In genomic region chr1:29121951-29122661, GRCh38 we compare ENCODE assay signal across 9 cellular contexts. TPM values are rescaled to one million over a fixed set of nuclear protein-coding genes. Genes with fewer than 3 reads are reported as not detected.
A peak's percentile ranks its signal among the peaks of the same experiment; 100 is the strongest.
DNase-seq lines count a peak whose midpoint lies in the region; ATAC-seq and TF ChIP-seq lines count a peak whose summit lies in the region.
"Had no signal": no experiment of that assay in that cellular context is flagged by ENCODE, and none has a peak within 500 bp of the region (broad histone marks: within the 10 kb centered on the region; RNA-seq: fewer than 3 reads in every experiment).

No MANE protein-coding gene starts in this region.

- H3K4me3 Mint-ChIP-seq in T-helper 2 cell treated with Interferon-gamma antibody and Interleukin-4, amounts not matched to agents 5 μg/mL and 100 μg/mL, for 36 hours, result no peak overlapping the region
- H3K4me3 Mint-ChIP-seq in immature natural killer cell, result peak overlapping the region in 3 of 5 donors; percentile 10 to 53 (median 53)

- WGBS in stomach, 5 donors, result 0 to 19% (median 1%) methylated on average over 7 to 75 of the region's 75 CpGs

- peaks cover 19% of the 10 kb centered on the region for H3K36me3 Mint-ChIP-seq in T-helper 2 cell treated with Interferon-gamma antibody and Interleukin-4, amounts not matched to agents 5 μg/mL and 100 μg/mL, for 36 hours (ENCODE audit: low read depth)
- H3K36me3 Mint-ChIP-seq in immature natural killer cell, result peaks cover 12 to 24% (median 21%) of the 10 kb centered on the region in 3 donors

- no peaks in the 10 kb centered on the region for H3K9me3 ChIP-seq in stomach

- H3K27ac Mint-ChIP-seq in T-helper 2 cell treated with Interferon-gamma antibody and Interleukin-4, amounts not matched to agents 5 μg/mL and 100 μg/mL, for 36 hours, result no peak overlapping the region
- no peak overlapping the region for H3K27ac Mint-ChIP-seq in immature natural killer cell
- H3K27ac Mint-ChIP-seq: T-helper 1 cell treated with Interleukin-12 subunit alpha and Interleukin-12 subunit beta and Interleukin-4 antibody, amounts not matched to agents 30 μg/mL and 1 μg/mL, for 36 hours had no signal

- peak; percentile 7 for DNase-seq in T-helper 2 cell treated with Interferon-gamma antibody and Interleukin-4, amounts not matched to agents 5 μg/mL and 100 μg/mL, for 36 hours (ENCODE audit: low spot score)
- DNase-seq in T-helper 2 cell (no peak), astrocyte of the hippocampus (ENCODE audit: low read depth, low spot score) (peak; percentile 67), immature natural killer cell (no peak), stomach (no peak), GM19238 (ENCODE audit: insufficient read length, low spot score) (no peak), NOMO-1 (lab: John Stamatoyannopoulos, UW; ENCODE audit: unreplicated experiment in 2 of 2) (no peak)

- H3K9me3 Mint-ChIP-seq in T-helper 2 cell treated with Interferon-gamma antibody and Interleukin-4, amounts not matched to agents 5 μg/mL and 100 μg/mL, for 36 hours, result no peaks in the 10 kb centered on the region
- no peaks in the 10 kb centered on the region for H3K9me3 Mint-ChIP-seq in immature natural killer cell
- H3K9me3 Mint-ChIP-seq: T-helper 1 cell treated with Interleukin-12 subunit alpha and Interleukin-12 subunit beta and Interleukin-4 antibody, amounts not matched to agents 30 μg/mL and 1 μg/mL, for 36 hours had no signal

- peaks cover 33% of the 10 kb centered on the region for H3K27me3 Mint-ChIP-seq in T-helper 2 cell treated with Interferon-gamma antibody and Interleukin-4, amounts not matched to agents 5 μg/mL and 100 μg/mL, for 36 hours (ENCODE audit: low read depth)
- peaks cover 12 to 24% (median 21%) of the 10 kb centered on the region in 3 donors for H3K27me3 Mint-ChIP-seq in immature natural killer cell (ENCODE audit: low read depth in 3 of 3)

- TF ChIP-seq CTCF in stomach (IDR thresholded peaks at IDR 0.05), result no peak

- no peak for ATAC-seq in GM21515 (IDR thresholded peaks at IDR 0.05; ENCODE audit: unreplicated experiment)

- H3K36me3 ChIP-seq in stomach, result peaks cover 0 to 18% (median 15%) of the 10 kb centered on the region in 4 donors

- intact Hi-C loops in stomach (cut with DNase I; ENCODE audit: low total_unique reads), result loop anchor here (10.0 kb wide), 1 partner anchor 63 kb away; the partner anchor contains the start of gene SRSF4

- TF ChIP-seq EP300 in stomach (IDR thresholded peaks at IDR 0.05), result no peak

- H3K4me1 ChIP-seq in stomach, result peaks cover 36 to 68% (median 47%) of the 10 kb centered on the region in 4 donors

- TF ChIP-seq POLR2A in stomach (IDR thresholded peaks at IDR 0.05), result no peak

- peaks cover 0 to 60% (median 51%) of the 10 kb centered on the region in 3 donors for H3K27me3 ChIP-seq in stomach

- peak overlapping the region; percentile 81 to 93 (median 88) for H3K27ac ChIP-seq in stomach

- H3K4me1 Mint-ChIP-seq in T-helper 2 cell treated with Interferon-gamma antibody and Interleukin-4, amounts not matched to agents 5 μg/mL and 100 μg/mL, for 36 hours (ENCODE audit: low read depth), result peaks cover 4% of the 10 kb centered on the region
- peaks cover 12 to 13% of the 10 kb centered on the region in 2 donors for H3K4me1 Mint-ChIP-seq in immature natural killer cell

- peak overlapping the region; percentile 63 to 74 (median 68) for H3K4me3 ChIP-seq in stomach

RNA-seq across cellular contexts. Expression of gene TMEM200B, which starts 1.6 kb away (rescaled TPM):
- polyA plus RNA-seq in immature natural killer cell (not detected), stomach (1 to 10 TPM; 1.4 to 4.0 (median 2.8) TPM)
- 1 to 10 TPM in 1 of 5 donors, under 1 TPM in 1, not detected in 3; 0.45 to 8.3 TPM for total RNA-seq in stomach

RNA-seq across cellular contexts. Expression of gene SRSF4, which starts 59.6 kb away (rescaled TPM):
- 100 to 1,000 TPM in 1 of 3 donors, 10 to 100 TPM in 2; 49.5 to 110 (median 62.4) TPM for polyA plus RNA-seq in immature natural killer cell
- total RNA-seq in stomach, result 100 to 1,000 TPM in 1 of 5 donors, 10 to 100 TPM in 4; 25.1 to 328 (median 65.8) TPM
- polyA plus RNA-seq in stomach, result 10 to 100 TPM; 38.9 to 56.5 (median 49.6) TPM

Comparison
In these comparisons a context has a peak if more than half of its experiments do, and no peak if none do; other contexts are left out.
1. DNase-seq: peak in T-helper 2 cell treated with Interferon-gamma antibody and Interleukin-4, amounts not matched to agents 5 μg/mL and 100 μg/mL, for 36 hours (single experiment) and astrocyte of the hippocampus (single experiment); none in T-helper 2 cell (0 of 5), immature natural killer cell (0 of 3), stomach (single experiment), GM19238 (single experiment) and NOMO-1 (0 of 2).